Comparison of ENCODE assay signal across 8 cellular contexts in genomic region chr17:19031729-19032128, GRCh38. TPM values are rescaled to one million over a fixed set of nuclear protein-coding genes. Genes with fewer than 3 reads are reported as not detected.
DNase-seq lines count a peak whose midpoint lies in the region; ATAC-seq and TF ChIP-seq lines count a peak whose summit lies in the region.
"Not testable (repeated sequence)": the region's sequence is repeated elsewhere in the genome, so short reads cannot be mapped to it uniquely, and the experiment has no call there.
"Had no signal": no experiment of that assay in that cellular context is flagged by ENCODE, and none has a peak within 500 bp of the region (broad histone marks: within the 10 kb centered on the region; RNA-seq: fewer than 3 reads in every experiment).

No MANE protein-coding gene starts in this region.

- H3K4me3 ChIP-seq in fibroblast of villous mesenchyme (ENCODE audit: low read depth, low read length), result not testable (repeated sequence)

- H3K4me3 Mint-ChIP-seq in activated naive CD8-positive, alpha-beta T cell treated with anti-CD3 and anti-CD28 coated beads, Interleukin-2, amount 50 U/mL, for 24 hours, result not testable (repeated sequence)

- not testable (repeated sequence) for H3K27me3 Mint-ChIP-seq in activated naive CD8-positive, alpha-beta T cell treated with anti-CD3 and anti-CD28 coated beads, Interleukin-2, amount 50 U/mL, for 24 hours

- not testable (repeated sequence) for H3K9me3 Mint-ChIP-seq in activated naive CD8-positive, alpha-beta T cell treated with anti-CD3 and anti-CD28 coated beads, Interleukin-2, amount 50 U/mL, for 24 hours

- H3K36me3 Mint-ChIP-seq in activated naive CD8-positive, alpha-beta T cell treated with anti-CD3 and anti-CD28 coated beads, Interleukin-2, amount 50 U/mL, for 24 hours (ENCODE audit: low read depth), result not testable (repeated sequence)

- H3K27ac Mint-ChIP-seq in activated naive CD8-positive, alpha-beta T cell treated with anti-CD3 and anti-CD28 coated beads, Interleukin-2, amount 50 U/mL, for 24 hours, result not testable (repeated sequence)

- peak; percentile 32 for DNase-seq in activated CD4-positive, alpha-beta T cell treated with anti-CD3 and anti-CD28 coated beads, Interleukin-2, amount 50 U/mL, for 1 hour
- DNase-seq in activated naive CD8-positive, alpha-beta T cell treated with anti-CD3 and anti-CD28 coated beads, Interleukin-2, amount 50 U/mL, for 24 hours, result peak; percentile 67
- not testable (repeated sequence) for DNase-seq in fibroblast of villous mesenchyme (ENCODE audit: low read depth)
- DNase-seq in mucosa of gallbladder (ENCODE audit: low spot score), result peak; percentile 72
- peak; percentile 22 for DNase-seq in stimulated activated CD4-positive, alpha-beta T cell treated with anti-CD3 and anti-CD28 coated beads, Interleukin-2, amount 100 ng/mL, for 4 hours (ENCODE audit: low read depth)

- peak; percentile 37 for ATAC-seq in GM18502 (IDR thresholded peaks at IDR 0.05; ENCODE audit: poor library complexity, unreplicated experiment)
- ATAC-seq in HG03439 (IDR thresholded peaks at IDR 0.05; ENCODE audit: unreplicated experiment), result peak; percentile 46
- peak; percentile 75 for ATAC-seq in activated naive CD8-positive, alpha-beta T cell treated with anti-CD3 and anti-CD28 coated beads, Interleukin-2, amount 50 U/mL, for 24 hours

- TF ChIP-seq CTCF in fibroblast of villous mesenchyme (IDR thresholded peaks at IDR 0.05; ENCODE audit: insufficient read depth, low read depth, low read length), result peak; percentile 29

- H3K4me1 Mint-ChIP-seq in activated naive CD8-positive, alpha-beta T cell treated with anti-CD3 and anti-CD28 coated beads, Interleukin-2, amount 50 U/mL, for 24 hours, result not testable (repeated sequence)

RNA-seq across cellular contexts. Expression of gene GRAP, which starts 15.0 kb away (rescaled TPM):
- total RNA-seq in fibroblast of villous mesenchyme (under 0.01 TPM in 1 of 2 replicates, not detected in the other), mucosa of gallbladder (7.8 TPM)
- total RNA-seq: NCI-H460 had no signal

RNA-seq across cellular contexts. Expression of gene FAM83G, which starts 27.2 kb away (rescaled TPM):
- total RNA-seq in fibroblast of villous mesenchyme (12.1 and 14.5 TPM in 2 replicates), mucosa of gallbladder (35.0 TPM)
